Comparison of ENCODE assay signal across 8 cellular contexts in the genomic region with DNA sequence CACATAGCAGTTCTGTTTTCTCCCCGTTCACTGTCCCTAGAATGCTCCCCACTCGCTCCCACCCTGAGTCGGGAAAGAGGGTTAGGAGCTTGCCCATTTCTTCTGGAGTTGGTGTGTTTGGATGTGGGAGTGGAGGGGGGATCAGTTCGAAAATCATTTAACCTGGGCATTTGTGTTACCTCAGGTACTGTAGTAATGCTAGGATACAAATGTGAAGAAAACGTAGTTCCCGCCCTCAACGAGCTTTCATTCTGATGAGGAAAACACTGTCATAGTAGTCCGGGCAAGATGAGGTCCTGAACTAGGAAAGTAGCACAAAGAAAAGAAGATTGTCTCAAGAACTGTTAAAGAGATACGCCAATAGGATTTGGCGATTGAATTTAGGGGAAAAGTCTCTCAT. TPM values are rescaled to one million over a fixed set of nuclear protein-coding genes. Genes with fewer than 3 reads are reported as not detected.
DNase-seq lines count a peak whose midpoint lies in the region; ATAC-seq and TF ChIP-seq lines count a peak whose summit lies in the region.

No MANE protein-coding gene starts in this region.

- peak overlapping the region; percentile 83 for H3K9ac ChIP-seq in BLaER1

- peak; percentile 5 for DNase-seq in LHCN-M2 (ENCODE audit: low read depth)
- peak; percentile 12 for DNase-seq in choroid plexus epithelial cell (ENCODE audit: low read depth)
- peak in 1 of 3 donors; percentile 9 for DNase-seq in mucosa of descending colon
- DNase-seq in NCI-H526 (lab: John Stamatoyannopoulos, UW): no peak
- DNase-seq in NOMO-1 (lab: John Stamatoyannopoulos, UW; ENCODE audit: unreplicated experiment in 2 of 2): no peak
- DNase-seq in central memory CD4-positive, alpha-beta T cell: no peak

- H4K20me1 ChIP-seq in BLaER1: peaks cover 9% of the 10 kb centered on the region; the same call in 1 of the 2 replicates

- H3K4me2 ChIP-seq in BLaER1: peak overlapping the region; percentile 93

- H3K36me3 ChIP-seq in BLaER1: peaks cover 76% of the 10 kb centered on the region
- peaks cover 8% of the 10 kb centered on the region for H3K36me3 ChIP-seq in mucosa of descending colon (ENCODE audit: low read depth)

- peak overlapping the region; percentile 87 for H3K4me3 ChIP-seq in BLaER1
- H3K4me3 ChIP-seq in choroid plexus epithelial cell (ENCODE audit: low read depth, low read length): peak overlapping the region; percentile 81
- H3K4me3 ChIP-seq in mucosa of descending colon: peak overlapping the region; percentile 67

- H3K4me1 ChIP-seq in BLaER1 (peaks cover 35% of the 10 kb centered on the region), mucosa of descending colon (ENCODE audit: low read depth) (peaks cover 17% of the 10 kb centered on the region)

- H3K9me3 ChIP-seq in BLaER1 (no peaks in the 10 kb centered on the region), mucosa of descending colon (no peaks in the 10 kb centered on the region)

- intact Hi-C loops in mucosa of descending colon (cut with DNase I, micrococcal nuclease): no loop called here

- no peaks in the 10 kb centered on the region for H3K27me3 ChIP-seq in BLaER1

- ATAC-seq in mucosa of descending colon: peak; percentile 9
- ATAC-seq in GM18519 (IDR thresholded peaks at IDR 0.05; ENCODE audit: low FRiP score, unreplicated experiment): no peak

- TF ChIP-seq CTCF in choroid plexus epithelial cell (conservative IDR thresholded peaks at IDR 0.05; ENCODE audit: low read depth, low read length): no peak
- no peak for TF ChIP-seq CTCF in mucosa of descending colon (IDR thresholded peaks at IDR 0.05)

- H3K27ac ChIP-seq in BLaER1: peak overlapping the region; percentile 82

RNA-seq across cellular contexts. Expression of a gene that starts 0.5 kb away (rescaled TPM):
- total RNA-seq in LHCN-M2 (2014; rRNA removed) (86.6 and 99.8 TPM in 2 replicates), mucosa of descending colon (100 to 1,000 TPM; 185 to 312 (median 202) TPM)
- polyA plus RNA-seq in LHCN-M2 (2012): 73.1 TPM

RNA-seq across cellular contexts. Expression of a gene that starts 0.7 kb away (rescaled TPM):
- 17.2 and 30.4 TPM in 2 replicates for total RNA-seq in LHCN-M2 (2014; rRNA removed)
- polyA plus RNA-seq in LHCN-M2 (2012): 112 TPM
- total RNA-seq in mucosa of descending colon: 10 to 100 TPM; 37.9 to 56.5 (median 42.7) TPM

RNA-seq across cellular contexts. Expression of a gene that starts 13.1 kb away (rescaled TPM):
- total RNA-seq in LHCN-M2 (2014; rRNA removed) (15.4 and 27.5 TPM in 2 replicates), mucosa of descending colon (10 to 100 TPM; 14.6 to 17.4 (median 16.2) TPM)
- 11.3 TPM for polyA plus RNA-seq in LHCN-M2 (2012)

RNA-seq across cellular contexts. Expression of a gene that starts 13.4 kb away (rescaled TPM):
- 1.5 and 2.0 TPM in 2 replicates for total RNA-seq in LHCN-M2 (2014; rRNA removed)
- 0.78 TPM for polyA plus RNA-seq in LHCN-M2 (2012)
- 1 to 10 TPM in 2 of 3 donors, under 1 TPM in 1; 0.65 to 2.4 (median 1.5) TPM for total RNA-seq in mucosa of descending colon

Comparison
In these comparisons a context has a peak if more than half of its experiments do, and no peak if none do; other contexts are left out.
1. DNase-seq: peak in LHCN-M2 (single experiment) and choroid plexus epithelial cell (single experiment); none in NCI-H526 (0 of 2), NOMO-1 (0 of 2) and central memory CD4-positive, alpha-beta T cell (single experiment).
2. Peak in every context shown above with its lines, with median percentiles within 50 percentile points of each other: H3K4me3 ChIP-seq.